Comparison of ENCODE assay signal across 1 cellular context in the genomic region with DNA sequence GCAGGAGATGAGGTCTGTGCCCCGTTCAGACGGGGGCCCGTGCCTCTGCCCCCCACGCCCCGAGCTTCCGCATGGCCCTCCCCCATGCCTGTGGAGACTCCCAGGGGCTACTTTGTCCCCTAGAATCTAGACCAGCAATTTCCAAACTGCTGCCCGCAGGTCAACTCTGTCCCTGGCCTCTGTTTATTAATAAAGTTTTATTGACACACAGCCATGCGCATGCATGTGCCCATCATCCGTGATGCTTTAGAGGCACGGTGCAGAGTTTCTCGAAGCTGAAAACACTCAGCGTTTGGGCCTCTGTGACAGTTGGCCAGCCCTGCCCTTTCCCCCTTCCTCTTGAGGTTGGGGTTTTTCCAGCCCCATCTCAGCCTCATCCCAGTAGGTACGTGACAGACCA.
A peak's percentile ranks its signal among the peaks of the same experiment; 100 is the strongest.
TF ChIP-seq lines count a peak whose summit lies in the region.

No MANE protein-coding gene starts in this region.

TF ChIP-seq in K562, 482 proteins besides CTCF, POLR2A, EP300 and RAD21:
- TF ChIP-seq, protein P1, sequence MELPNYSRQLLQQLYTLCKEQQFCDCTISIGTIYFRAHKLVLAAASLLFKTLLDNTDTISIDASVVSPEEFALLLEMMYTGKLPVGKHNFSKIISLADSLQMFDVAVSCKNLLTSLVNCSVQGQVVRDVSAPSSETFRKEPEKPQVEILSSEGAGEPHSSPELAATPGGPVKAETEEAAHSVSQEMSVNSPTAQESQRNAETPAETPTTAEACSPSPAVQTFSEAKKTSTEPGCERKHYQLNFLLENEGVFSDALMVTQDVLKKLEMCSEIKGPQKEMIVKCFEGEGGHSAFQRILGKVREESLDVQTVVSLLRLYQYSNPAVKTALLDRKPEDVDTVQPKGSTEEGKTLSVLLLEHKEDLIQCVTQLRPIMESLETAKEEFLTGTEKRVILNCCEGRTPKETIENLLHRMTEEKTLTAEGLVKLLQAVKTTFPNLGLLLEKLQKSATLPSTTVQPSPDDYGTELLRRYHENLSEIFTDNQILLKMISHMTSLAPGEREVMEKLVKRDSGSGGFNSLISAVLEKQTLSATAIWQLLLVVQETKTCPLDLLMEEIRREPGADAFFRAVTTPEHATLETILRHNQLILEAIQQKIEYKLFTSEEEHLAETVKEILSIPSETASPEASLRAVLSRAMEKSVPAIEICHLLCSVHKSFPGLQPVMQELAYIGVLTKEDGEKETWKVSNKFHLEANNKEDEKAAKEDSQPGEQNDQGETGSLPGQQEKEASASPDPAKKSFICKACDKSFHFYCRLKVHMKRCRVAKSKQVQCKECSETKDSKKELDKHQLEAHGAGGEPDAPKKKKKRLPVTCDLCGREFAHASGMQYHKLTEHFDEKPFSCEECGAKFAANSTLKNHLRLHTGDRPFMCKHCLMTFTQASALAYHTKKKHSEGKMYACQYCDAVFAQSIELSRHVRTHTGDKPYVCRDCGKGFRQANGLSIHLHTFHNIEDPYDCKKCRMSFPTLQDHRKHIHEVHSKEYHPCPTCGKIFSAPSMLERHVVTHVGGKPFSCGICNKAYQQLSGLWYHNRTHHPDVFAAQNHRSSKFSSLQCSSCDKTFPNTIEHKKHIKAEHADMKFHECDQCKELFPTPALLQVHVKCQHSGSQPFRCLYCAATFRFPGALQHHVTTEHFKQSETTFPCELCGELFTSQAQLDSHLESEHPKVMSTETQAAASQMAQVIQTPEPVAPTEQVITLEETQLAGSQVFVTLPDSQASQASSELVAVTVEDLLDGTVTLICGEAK (IDR thresholded peaks at IDR 0.05) = peak; percentile 93
- TF ChIP-seq, protein P1 (CRISPR knock-in tag; IDR thresholded peaks at IDR 0.05) = peak; percentile 95
- TF ChIP-seq SRSF7 (optimal IDR thresholded peaks at IDR 0.05; ENCODE audit: low read depth, low read length) (no peak), SREBF1 (IDR thresholded peaks at IDR 0.05; ENCODE audit: borderline replicate concordance, low read depth, low read length) (no peak)
